22 cellular contexts compared by ENCODE assay signal in the genomic region with DNA sequence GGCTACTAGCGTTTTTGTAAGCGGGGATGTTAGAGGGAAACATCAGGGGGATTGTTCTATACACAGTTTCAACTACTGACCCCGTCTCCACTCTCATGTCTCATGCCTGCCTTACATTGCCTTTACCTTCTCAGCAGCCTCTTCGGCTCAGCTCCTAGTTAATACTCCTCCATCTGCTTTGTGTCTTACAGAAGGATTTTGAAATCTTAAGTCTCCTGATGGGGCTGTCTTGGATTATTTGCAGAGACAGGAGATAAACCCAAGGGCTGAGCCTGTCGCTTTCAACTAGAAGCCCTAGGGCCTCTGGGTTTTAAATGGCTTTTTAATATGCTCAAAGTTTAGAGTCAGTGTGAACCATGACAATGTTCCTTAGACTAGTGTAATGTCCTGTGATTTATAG.
"Had no signal": no experiment of that assay in that cellular context is flagged by ENCODE, and none has a peak within 500 bp of the region (broad histone marks: within the 10 kb centered on the region; RNA-seq: fewer than 3 reads in every experiment).

No MANE protein-coding gene starts in this region.

- H3K27ac ChIP-seq: body of pancreas, epithelial cell of prostate, left ventricle myocardium inferior, pancreas, psoas muscle, right atrium auricular region, thyroid gland, upper lobe of right lung had no signal

- H3K36me3 Mint-ChIP-seq: activated naive CD4-positive, alpha-beta T cell treated with anti-CD3 and anti-CD28 coated beads, Interleukin-2, amount 10 ng/mL, durations not matched to agents 7 days and 5 days had no signal

- H3K4me1 ChIP-seq: body of pancreas, pancreas, psoas muscle, thyroid gland, upper lobe of right lung had no signal

- H3K4me3 Mint-ChIP-seq: activated B cell treated with CpG ODN at 0.5 μM for 24 hours; activated CD4-positive, alpha-beta memory T cell treated with anti-CD3 and anti-CD28 coated beads, Interleukin-2, amount 10 ng/mL, durations not matched to agents 7 days and 5 days; activated CD4-positive, alpha-beta T cell treated with anti-CD3 and anti-CD28 coated beads for 36 hours; activated naive CD4-positive, alpha-beta T cell treated with anti-CD3 and anti-CD28 coated beads, Interleukin-2, amount 10 ng/mL, durations not matched to agents 7 days and 5 days; nephron had no signal

- H3K36me3 ChIP-seq: left ventricle myocardium inferior, pancreas, right atrium auricular region, thyroid gland, upper lobe of right lung had no signal

- H3K27me3 Mint-ChIP-seq: activated CD4-positive, alpha-beta T cell treated with anti-CD3 and anti-CD28 coated beads for 36 hours had no signal

- H3K9me3 Mint-ChIP-seq: activated B cell treated with CpG ODN at 0.5 μM for 24 hours; activated CD4-positive, alpha-beta memory T cell treated with anti-CD3 and anti-CD28 coated beads, Interleukin-2, amount 10 ng/mL, durations not matched to agents 7 days and 5 days; activated naive CD4-positive, alpha-beta T cell treated with anti-CD3 and anti-CD28 coated beads, Interleukin-2, amount 10 ng/mL, durations not matched to agents 7 days and 5 days; nephron had no signal

- H3K4me3 ChIP-seq: body of pancreas, left ventricle myocardium inferior, pancreas, psoas muscle, right atrium auricular region, thyroid gland, upper lobe of right lung had no signal

- H3K27ac Mint-ChIP-seq: activated B cell treated with CpG ODN at 0.5 μM for 24 hours; activated CD4-positive, alpha-beta memory T cell treated with anti-CD3 and anti-CD28 coated beads, Interleukin-2, amount 10 ng/mL, durations not matched to agents 7 days and 5 days; activated CD4-positive, alpha-beta T cell treated with anti-CD3 and anti-CD28 coated beads for 36 hours; activated naive CD4-positive, alpha-beta T cell treated with anti-CD3 and anti-CD28 coated beads, Interleukin-2, amount 10 ng/mL, durations not matched to agents 7 days and 5 days had no signal

- ATAC-seq: activated CD4-positive, alpha-beta T cell treated with anti-CD3 and anti-CD28 coated beads for 36 hours; body of pancreas; pancreas; psoas muscle; stimulated activated naive CD8-positive, alpha-beta T cell treated with anti-CD3 and anti-CD28 coated beads, Interleukin-15, Interleukin-2, amounts not matched to agents 100 U/mL and 50 U/mL, for 24 hours; upper lobe of right lung had no signal

- H3K9me3 ChIP-seq: body of pancreas, left ventricle myocardium inferior, pancreas, psoas muscle, right atrium auricular region, thyroid gland, upper lobe of right lung had no signal

- DNase-seq: activated B cell treated with CpG ODN at 0.5 μM for 24 hours; activated CD4-positive, alpha-beta memory T cell treated with anti-CD3 and anti-CD28 coated beads, Interleukin-2, amount 10 ng/mL, durations not matched to agents 7 days and 5 days; activated CD4-positive, alpha-beta T cell treated with anti-CD3 and anti-CD28 coated beads for 36 hours; activated effector memory CD4-positive, alpha-beta T cell treated with anti-CD3 and anti-CD28 coated beads, Interleukin-2, amount 50 U/mL, for 16 hours; activated naive CD4-positive, alpha-beta T cell treated with anti-CD3 and anti-CD28 coated beads, Interleukin-2, amount 10 ng/mL, durations not matched to agents 7 days and 5 days; anterior cingulate cortex; body of pancreas; foreskin fibroblast; hippocampal formation; left ventricle myocardium inferior; mammary epithelial cell; pancreas; psoas muscle; stimulated activated CD4-positive, alpha-beta T cell treated with anti-CD3 and anti-CD28 coated beads, Interleukin-4, amount 100 ng/mL, for 4 hours; stimulated activated naive CD8-positive, alpha-beta T cell treated with anti-CD3 and anti-CD28 coated beads, Interleukin-15, Interleukin-2, amounts not matched to agents 100 U/mL and 50 U/mL, for 24 hours; substantia nigra; T1000; thyroid gland; upper lobe of right lung had no signal

- H3K4me1 Mint-ChIP-seq: activated B cell treated with CpG ODN at 0.5 μM for 24 hours; activated CD4-positive, alpha-beta memory T cell treated with anti-CD3 and anti-CD28 coated beads, Interleukin-2, amount 10 ng/mL, durations not matched to agents 7 days and 5 days; activated CD4-positive, alpha-beta T cell treated with anti-CD3 and anti-CD28 coated beads for 36 hours; activated naive CD4-positive, alpha-beta T cell treated with anti-CD3 and anti-CD28 coated beads, Interleukin-2, amount 10 ng/mL, durations not matched to agents 7 days and 5 days had no signal

- H3K27me3 ChIP-seq: body of pancreas, pancreas, right atrium auricular region, thyroid gland, upper lobe of right lung had no signal
